Comparison of ENCODE assay signal across 12 cellular contexts in the genomic region with DNA sequence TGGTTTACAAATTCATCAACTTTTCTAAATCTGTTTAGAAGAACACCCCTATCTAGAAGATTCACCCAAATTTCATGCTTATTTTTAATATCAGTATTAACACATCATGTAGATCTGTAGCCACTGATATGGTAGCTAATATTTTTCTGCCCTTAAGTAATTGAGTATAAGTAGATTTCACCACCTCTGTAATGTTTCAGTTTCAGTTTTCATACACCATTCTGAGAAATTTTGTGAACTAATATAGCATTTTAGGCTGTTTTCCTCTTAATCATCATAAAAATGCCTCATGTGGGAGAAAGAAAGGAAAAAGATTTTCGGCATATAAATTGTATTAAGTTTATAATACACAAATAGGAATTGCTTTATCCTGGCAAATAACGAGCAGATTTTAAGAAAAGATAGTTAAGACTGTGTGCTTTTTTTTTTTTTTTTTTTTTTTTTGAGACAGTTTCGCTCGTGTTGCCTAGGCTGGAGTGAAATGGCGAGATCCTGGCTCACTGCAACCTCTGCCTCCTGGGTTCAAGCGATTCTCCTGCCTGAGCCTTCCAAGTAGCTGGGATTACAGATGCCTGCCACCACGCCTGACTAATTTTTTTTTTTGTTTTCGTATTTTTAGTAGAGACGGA. TPM values are rescaled to one million over a fixed set of nuclear protein-coding genes. Genes with fewer than 3 reads are reported as not detected.
DNase-seq lines count a peak whose midpoint lies in the region; ATAC-seq and TF ChIP-seq lines count a peak whose summit lies in the region.
"Had no signal": no experiment of that assay in that cellular context is flagged by ENCODE, and none has a peak within 500 bp of the region (broad histone marks: within the 10 kb centered on the region; RNA-seq: fewer than 3 reads in every experiment).

No MANE protein-coding gene starts in this region.

- H3K27ac ChIP-seq in Karpas-422 (ENCODE audit: low read length) (no peak overlapping the region), iPS DF 6.9 (ENCODE audit: low read length) (peak overlapping the region; percentile 72)
- H3K27ac ChIP-seq: neutrophil had no signal

- H3K9me3 Mint-ChIP-seq in chondrocyte (ENCODE audit: low read depth) = no peaks in the 10 kb centered on the region
- H3K9me3 Mint-ChIP-seq: immature natural killer cell had no signal

- H3K27me3 ChIP-seq in Karpas-422 (ENCODE audit: low read length) (no peaks in the 10 kb centered on the region), iPS DF 6.9 (ENCODE audit: control insufficient read depth, insufficient read depth, low read length) (no peaks in the 10 kb centered on the region)
- H3K27me3 ChIP-seq: neutrophil had no signal

- H3K4me3 ChIP-seq in Karpas-422 (ENCODE audit: low read length) = no peak overlapping the region
- H3K4me3 ChIP-seq in iPS DF 6.9 (ENCODE audit: low read length) = no peak overlapping the region

- DNase-seq in Karpas-422 (no peak), iPS DF 6.9 (ENCODE audit: low read depth, low spot score) (no peak), 8988T (no peak), NK-92 (lab: John Stamatoyannopoulos, UW; ENCODE audit: unreplicated experiment) (no peak), chondrocyte (ENCODE audit: low spot score) (no peak)
- DNase-seq: activated CD8-positive, alpha-beta memory T cell treated with anti-CD3 and anti-CD28 coated beads, Interleukin-2, amount 50 U/mL, for 4 hours; immature natural killer cell; NCI-H1417 treated with DMSO at 0.1 percent for 48 hours; SHP77 treated with DMSO at 0.1 percent for 48 hours had no signal

- no peaks in the 10 kb centered on the region for H4K20me1 ChIP-seq in Karpas-422 (ENCODE audit: insufficient read depth, low read depth, low read length)

- no peak for TF ChIP-seq CTCF in chondrocyte (IDR thresholded peaks at IDR 0.05)

- peak overlapping the region; percentile 13 for H3K4me2 ChIP-seq in Karpas-422 (ENCODE audit: low read depth, low read length, poor library complexity, severe bottlenecking)

- H3K9me3 ChIP-seq in Karpas-422 (ENCODE audit: low read length) = no peaks in the 10 kb centered on the region
- no peaks in the 10 kb centered on the region for H3K9me3 ChIP-seq in iPS DF 6.9 (ENCODE audit: control insufficient read depth, insufficient read depth, low read length)
- H3K9me3 ChIP-seq: neutrophil had no signal

- no peaks in the 10 kb centered on the region for H3K27me3 Mint-ChIP-seq in chondrocyte (ENCODE audit: low read depth)

- H3K27ac Mint-ChIP-seq in chondrocyte (ENCODE audit: unreplicated experiment) = no peak overlapping the region

- peaks cover 27% of the 10 kb centered on the region for H3K4me1 Mint-ChIP-seq in chondrocyte (ENCODE audit: low read depth)

- no peaks in the 10 kb centered on the region for H3K79me2 ChIP-seq in Karpas-422 (ENCODE audit: low read length)

- H3K4me3 Mint-ChIP-seq in chondrocyte (ENCODE audit: unreplicated experiment) = no peak overlapping the region

- H2AFZ ChIP-seq in Karpas-422 (ENCODE audit: low read length) = no peak overlapping the region

- no peaks in the 10 kb centered on the region for H3K36me3 ChIP-seq in Karpas-422 (ENCODE audit: insufficient read depth, low read length)
- H3K36me3 ChIP-seq in iPS DF 6.9 (ENCODE audit: control insufficient read depth, insufficient read depth, low read length) = no peaks in the 10 kb centered on the region
- H3K36me3 ChIP-seq: neutrophil had no signal

- H3K9ac ChIP-seq in Karpas-422 (ENCODE audit: low read length) = no peak overlapping the region

- no peaks in the 10 kb centered on the region for H3K36me3 Mint-ChIP-seq in chondrocyte (ENCODE audit: low read depth)
- H3K36me3 Mint-ChIP-seq: immature natural killer cell had no signal

- H3K4me1 ChIP-seq in Karpas-422 (ENCODE audit: low read length) = no peaks in the 10 kb centered on the region
- no peaks in the 10 kb centered on the region for H3K4me1 ChIP-seq in iPS DF 6.9 (ENCODE audit: control insufficient read depth, insufficient read depth, low read length)

- peak; percentile 85 for ATAC-seq in GM18861 (IDR thresholded peaks at IDR 0.05; ENCODE audit: unreplicated experiment)
- ATAC-seq in GM21576 (IDR thresholded peaks at IDR 0.05; ENCODE audit: unreplicated experiment) = peak; percentile 78

- no peaks in the 10 kb centered on the region for H3K9me2 ChIP-seq in Karpas-422 (replicated peaks; ENCODE audit: insufficient read depth, low read length)

- WGBS in iPS DF 6.9 (ENCODE audit: insufficient coverage, insufficient read length) = no CpG with 5 or more reads among the region's 9 CpGs

RNA-seq across cellular contexts. Expression of a gene that starts 21.4 kb away (rescaled TPM):
- total RNA-seq in Karpas-422 (2014; rRNA removed; shearing (Covaris generic); ENCODE audit: low replicate concordance) = 23.8 and 36.8 TPM in 2 replicates
- total RNA-seq in chondrocyte = 52.9 to 65.8 TPM (median 58.5 TPM) in 3 replicates
